Comparison of ENCODE assay signal across 18 cellular contexts in the genomic region with DNA sequence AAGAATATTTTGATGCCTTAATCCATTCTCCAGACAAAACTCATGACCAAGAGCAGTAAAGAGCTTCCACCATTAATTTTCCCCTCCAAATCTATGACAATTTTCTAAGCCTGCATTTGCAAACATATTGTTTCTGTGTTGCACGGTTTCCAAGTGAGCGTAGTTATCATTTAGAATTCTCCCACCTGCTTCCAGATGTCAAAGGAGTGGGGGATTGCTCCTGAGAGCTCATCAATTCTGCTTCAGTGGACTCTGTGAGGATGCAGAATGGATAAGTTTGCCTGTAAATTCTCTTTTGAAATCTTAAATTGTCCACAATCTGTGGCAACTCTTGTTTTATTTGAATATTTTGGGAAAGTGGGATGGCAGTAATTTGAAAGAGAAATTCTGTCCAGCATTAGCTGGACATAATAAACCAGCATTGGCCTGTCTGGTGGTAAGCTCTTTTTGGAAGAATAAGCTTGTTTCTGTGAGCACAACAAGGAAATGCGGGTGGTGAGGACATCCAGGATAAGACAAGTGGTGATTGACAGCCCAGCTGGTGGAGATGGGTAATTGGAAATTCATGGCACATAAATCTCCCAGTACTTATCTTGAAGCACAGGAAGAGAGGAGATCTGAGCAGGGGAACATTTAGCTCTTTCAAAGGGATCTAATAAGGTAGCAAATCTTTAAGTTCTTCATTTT.
"Had no signal": no experiment of that assay in that cellular context is flagged by ENCODE, and none has a peak within 500 bp of the region (broad histone marks: within the 10 kb centered on the region; RNA-seq: fewer than 3 reads in every experiment).

No MANE protein-coding gene starts in this region.

- H3K79me2 ChIP-seq: parathyroid adenoma had no signal

- H3K9ac ChIP-seq: parathyroid adenoma had no signal

- H3K36me3 ChIP-seq: colonic mucosa, neutrophil, stomach, upper lobe of left lung had no signal

- H3K4me1 ChIP-seq: colonic mucosa, parathyroid adenoma, testis, upper lobe of left lung had no signal

- ATAC-seq: activated CD8-positive, alpha-beta T cell treated with anti-CD3 and anti-CD28 coated beads, Interleukin-2, amount 10 ng/mL, durations not matched to agents 7 days and 5 days; esophagus mucosa had no signal

- H3K4me3 ChIP-seq: colonic mucosa, stomach, testis, upper lobe of left lung had no signal

- H3K27me3 ChIP-seq: colonic mucosa, neutrophil, stomach, testis, upper lobe of left lung had no signal

- H3K9me3 ChIP-seq: colonic mucosa, neutrophil, stomach, testis, upper lobe of left lung had no signal

- H2AFZ ChIP-seq: parathyroid adenoma had no signal

- DNase-seq: activated CD4-positive, alpha-beta T cell treated with anti-CD3 and anti-CD28 coated beads, Interleukin-2, amount 10 ng/mL, durations not matched to agents 24 days and 14 days; activated CD4-positive, CD25-positive, alpha-beta regulatory T cell; activated CD8-positive, alpha-beta T cell treated with anti-CD3 and anti-CD28 coated beads, Interleukin-2, amount 10 ng/mL, durations not matched to agents 7 days and 5 days; activated gamma-delta T cell treated with Interleukin-2 at 50 U/mL for 16 hours; activated naive CD8-positive, alpha-beta T cell treated with anti-CD3 and anti-CD28 coated beads for 36 hours; central memory CD4-positive, alpha-beta T cell; colonic mucosa; hypothalamus; kidney glomerular epithelial cell; mesendoderm; stimulated activated CD4-positive, alpha-beta T cell treated with anti-CD3 and anti-CD28 coated beads, Interleukin-12 subunit alpha, Interleukin-12 subunit beta, amount 100 ng/mL, for 4 hours; stimulated activated CD4-positive, alpha-beta T cell treated with anti-CD3 and anti-CD28 coated beads, Interleukin-2, amount 100 ng/mL, for 24 hours; stomach; testis; upper lobe of left lung had no signal

- H3K27ac ChIP-seq: colonic mucosa, neutrophil, parathyroid adenoma, stomach, testis, upper lobe of left lung had no signal
